ENCODE assay signal across 8 cellular contexts in the genomic region with DNA sequence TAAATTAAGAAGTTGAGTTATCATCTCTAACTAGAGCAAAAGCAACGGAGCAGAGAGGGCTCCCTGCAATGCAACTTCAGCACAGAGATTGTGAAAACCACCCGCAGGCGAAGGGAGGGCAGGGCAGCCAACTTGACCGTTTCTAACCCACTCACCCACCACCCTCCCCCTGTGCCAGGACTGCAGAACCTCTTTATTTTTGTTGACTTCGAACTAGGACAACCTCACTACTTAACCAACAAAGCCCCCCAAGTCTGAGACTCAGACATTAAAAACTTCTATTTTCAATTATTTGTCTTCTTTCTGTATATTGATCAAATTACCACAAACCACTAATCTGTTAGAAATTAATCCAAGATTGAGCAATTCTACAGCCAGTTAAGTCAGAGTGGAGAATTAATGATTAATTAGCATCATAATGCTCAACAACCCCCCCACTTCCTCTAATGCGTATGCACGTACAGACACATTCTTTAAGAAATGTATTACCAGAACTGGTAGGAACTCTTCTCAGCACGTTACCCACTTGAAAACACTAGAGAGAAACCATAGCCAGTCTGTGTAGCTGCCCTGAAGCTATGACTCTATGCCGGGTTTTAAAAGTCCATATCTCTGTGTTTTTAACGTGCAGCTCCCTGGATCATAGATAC. TPM values are rescaled to one million over a fixed set of nuclear protein-coding genes. Genes with fewer than 3 reads are reported as not detected.
A peak's percentile ranks its signal among the peaks of the same experiment; 100 is the strongest.
DNase-seq lines count a peak whose midpoint lies in the region; ATAC-seq and TF ChIP-seq lines count a peak whose summit lies in the region.

No MANE protein-coding gene starts in this region.

- TF ChIP-seq CTCF in GM12865 (IDR thresholded peaks at IDR 0.05; ENCODE audit: insufficient read depth, low read depth, low read length, missing control alignments) (peak; percentile 10), choroid plexus epithelial cell (conservative IDR thresholded peaks at IDR 0.05; ENCODE audit: low read depth, low read length) (peak; percentile 62)

- H3K36me3 Mint-ChIP-seq in activated CD4-positive, alpha-beta memory T cell treated with anti-CD3 and anti-CD28 coated beads, Interleukin-2, amount 10 ng/mL, durations not matched to agents 7 days and 5 days (ENCODE audit: low read depth), result no peaks in the 10 kb centered on the region
- H3K36me3 Mint-ChIP-seq in T-cell, result no peaks in the 10 kb centered on the region

- POLR2A ChIA-PET in activated CD4-positive, alpha-beta memory T cell treated with anti-CD3 and anti-CD28 coated beads, Interleukin-2, amount 10 ng/mL, durations not matched to agents 7 days and 5 days (lab: Charles Lee), result interaction anchor here (1.4 kb wide), 1 partner anchor 20 kb away, joined by 3 read pairs; no protein-coding TSS in a partner anchor
- POLR2A ChIA-PET in T-cell (lab: Charles Lee), result no interaction called here

- DNase-seq in GM12865 (ENCODE audit: low read depth), result peak; percentile 44
- peak; percentile 62 for DNase-seq in choroid plexus epithelial cell (ENCODE audit: low read depth)
- DNase-seq in T-helper 1 cell, result no peak
- no peak for DNase-seq in NCI-H187 treated with DMSO at 0.1 percent for 48 hours (lab: John Stamatoyannopoulos, UW)
- DNase-seq in activated CD4-positive, alpha-beta memory T cell treated with anti-CD3 and anti-CD28 coated beads, Interleukin-2, amount 10 ng/mL, durations not matched to agents 7 days and 5 days, result no peak
- no peak for DNase-seq in T-cell

- peaks cover 8% of the 10 kb centered on the region for H3K4me1 ChIP-seq in rectal smooth muscle tissue (ENCODE audit: control insufficient read depth, insufficient read depth, low read length)

- H3K4me1 Mint-ChIP-seq in activated CD4-positive, alpha-beta memory T cell treated with anti-CD3 and anti-CD28 coated beads, Interleukin-2, amount 10 ng/mL, durations not matched to agents 7 days and 5 days, result peaks cover 25% of the 10 kb centered on the region
- H3K4me1 Mint-ChIP-seq in T-cell, result peaks cover 6 to 19% (median 13%) of the 10 kb centered on the region in 3 donors

- CTCF ChIA-PET in activated CD4-positive, alpha-beta memory T cell treated with anti-CD3 and anti-CD28 coated beads, Interleukin-2, amount 10 ng/mL, durations not matched to agents 7 days and 5 days (lab: Charles Lee), result no interaction called here
- CTCF ChIA-PET in T-cell (lab: Charles Lee), result no interaction called here

- H3K27ac Mint-ChIP-seq in activated CD4-positive, alpha-beta memory T cell treated with anti-CD3 and anti-CD28 coated beads, Interleukin-2, amount 10 ng/mL, durations not matched to agents 7 days and 5 days, result no peak overlapping the region
- no peak overlapping the region for H3K27ac Mint-ChIP-seq in T-cell

- H3K27ac ChIP-seq in rectal smooth muscle tissue (ENCODE audit: low read depth, low read length), result peak overlapping the region; percentile 49

- no peak overlapping the region for H3K4me3 Mint-ChIP-seq in activated CD4-positive, alpha-beta memory T cell treated with anti-CD3 and anti-CD28 coated beads, Interleukin-2, amount 10 ng/mL, durations not matched to agents 7 days and 5 days
- H3K4me3 Mint-ChIP-seq in T-cell, result no peak overlapping the region

- H3K9ac ChIP-seq in rectal smooth muscle tissue (ENCODE audit: low read length), result peak overlapping the region; percentile 5

- no peaks in the 10 kb centered on the region for H3K9me3 Mint-ChIP-seq in activated CD4-positive, alpha-beta memory T cell treated with anti-CD3 and anti-CD28 coated beads, Interleukin-2, amount 10 ng/mL, durations not matched to agents 7 days and 5 days
- no peaks in the 10 kb centered on the region for H3K9me3 Mint-ChIP-seq in T-cell

- H3K36me3 ChIP-seq in rectal smooth muscle tissue (ENCODE audit: control insufficient read depth, insufficient read depth, low read length), result peaks cover 3% of the 10 kb centered on the region

- H3K4me3 ChIP-seq in GM12865 (ENCODE audit: low read depth, low read length), result peak overlapping the region; percentile 98
- peak overlapping the region; percentile 5 for H3K4me3 ChIP-seq in choroid plexus epithelial cell (ENCODE audit: low read depth, low read length)
- H3K4me3 ChIP-seq in rectal smooth muscle tissue (ENCODE audit: low read length), result peak overlapping the region; percentile 95

- peak; percentile 34 for ATAC-seq in HG03571 (IDR thresholded peaks at IDR 0.05; ENCODE audit: unreplicated experiment)
- no peak for ATAC-seq in T-cell (replicated peaks in 1 of 4)

- H3K27me3 ChIP-seq in rectal smooth muscle tissue (ENCODE audit: control insufficient read depth, insufficient read depth, low read length), result no peaks in the 10 kb centered on the region

- peaks cover 47% of the 10 kb centered on the region for H3K27me3 Mint-ChIP-seq in activated CD4-positive, alpha-beta memory T cell treated with anti-CD3 and anti-CD28 coated beads, Interleukin-2, amount 10 ng/mL, durations not matched to agents 7 days and 5 days
- H3K27me3 Mint-ChIP-seq in T-cell, result peaks cover 42 to 60% of the 10 kb centered on the region in 2 donors

RNA-seq across cellular contexts. Expression of a gene that starts 2.0 kb away (rescaled TPM):
- total RNA-seq in activated CD4-positive, alpha-beta memory T cell treated with anti-CD3 and anti-CD28 coated beads, Interleukin-2, amount 10 ng/mL, durations not matched to agents 7 days and 5 days, result 1 to 10 TPM; 1.5 to 1.7 TPM
- 1 to 10 TPM in 4 of 5 donors, under 1 TPM in 1; 0.78 to 3.7 (median 1.8) TPM for total RNA-seq in T-cell

Comparison
In these comparisons a context has a peak if more than half of its experiments do, and no peak if none do; other contexts are left out.
1. DNase-seq: peak in GM12865 (single experiment) and choroid plexus epithelial cell (single experiment); none in T-helper 1 cell (0 of 5), NCI-H187 treated with DMSO at 0.1 percent for 48 hours (single experiment), activated CD4-positive, alpha-beta memory T cell treated with anti-CD3 and anti-CD28 coated beads, Interleukin-2, amount 10 ng/mL, durations not matched to agents 7 days and 5 days (single experiment) and T-cell (0 of 34).
2. H3K4me3 ChIP-seq: peak in every context shown above with its lines; median percentile 98 in GM12865; 95 in rectal smooth muscle tissue; 5 in choroid plexus epithelial cell.